8 cellular contexts compared by ENCODE assay signal in genomic region chr2:237744613-237745249, GRCh38. TPM values are rescaled to one million over a fixed set of nuclear protein-coding genes. Genes with fewer than 3 reads are reported as not detected.
DNase-seq lines count a peak whose midpoint lies in the region; ATAC-seq, FAIRE-seq and TF ChIP-seq lines count a peak whose summit lies in the region.

No MANE protein-coding gene starts in this region.

- peaks cover 41% of the 10 kb centered on the region for H3K4me1 Mint-ChIP-seq in activated naive CD4-positive, alpha-beta T cell treated with anti-CD3 and anti-CD28 coated beads, Interleukin-2, amount 50 U/mL, for 24 hours

- 36% methylated on average over 18 of the region's 18 CpGs for WGBS in prostate gland

- no peak for TF ChIP-seq POLR2A in prostate gland (IDR thresholded peaks at IDR 0.05)

- H3K9me3 Mint-ChIP-seq in activated naive CD4-positive, alpha-beta T cell treated with anti-CD3 and anti-CD28 coated beads, Interleukin-2, amount 50 U/mL, for 24 hours: no peaks in the 10 kb centered on the region

- peak; percentile 13 for FAIRE-seq in HTR-8/SVneo (lab: Jason Lieb, UNC)

- ATAC-seq in upper lobe of right lung (peak; percentile 93), GM21360 (IDR thresholded peaks at IDR 0.05; ENCODE audit: unreplicated experiment) (no peak)

- H3K4me3 ChIP-seq in GM12865 (ENCODE audit: low read depth, low read length) (no peak overlapping the region), prostate gland (no peak overlapping the region), upper lobe of right lung (no peak overlapping the region)

- intact Hi-C loops in head of caudate nucleus (cut with DNase I) (loop anchor here (2.0 to 5.0 kb wide), 2 partner anchors 70 to 167 kb away; no protein-coding TSS in a partner anchor), prostate gland (cut with DNase I) (loop anchor here (2.0 to 5.0 kb wide), 4 partner anchors 70 to 232 kb away; no protein-coding TSS in a partner anchor), upper lobe of right lung (cut with DNase I) (loop anchor here (5.0 kb wide), 2 partner anchors 72 to 167 kb away; no protein-coding TSS in a partner anchor)

- peak; percentile 87 for TF ChIP-seq CTCF in GM12865 (IDR thresholded peaks at IDR 0.05; ENCODE audit: insufficient read depth, low read depth, low read length, missing control alignments)
- TF ChIP-seq CTCF in prostate gland (IDR thresholded peaks at IDR 0.05): peak; percentile 97 to 100 (median 98)
- TF ChIP-seq CTCF in upper lobe of right lung (IDR thresholded peaks at IDR 0.05): peak; percentile 98

- DNase-seq in GM12865 (ENCODE audit: low read depth) (peak; percentile 66), HTR-8/SVneo (ENCODE audit: insufficient read length, low spot score) (peak; percentile 79), SW480 (ENCODE audit: low spot score) (peak; percentile 27), head of caudate nucleus (peak; percentile 48 to 94 (median 86)), prostate gland (ENCODE audit: low spot score) (peak; percentile 67), upper lobe of right lung (peak; percentile 85)

- peaks cover 0 to 9% of the 10 kb centered on the region in 2 donors for H3K36me3 ChIP-seq in prostate gland
- peaks cover 31% of the 10 kb centered on the region for H3K36me3 ChIP-seq in upper lobe of right lung

- H3K36me3 Mint-ChIP-seq in activated naive CD4-positive, alpha-beta T cell treated with anti-CD3 and anti-CD28 coated beads, Interleukin-2, amount 50 U/mL, for 24 hours: peaks cover 9% of the 10 kb centered on the region

- H3K27me3 Mint-ChIP-seq in activated naive CD4-positive, alpha-beta T cell treated with anti-CD3 and anti-CD28 coated beads, Interleukin-2, amount 50 U/mL, for 24 hours: no peaks in the 10 kb centered on the region

- H3K27ac Mint-ChIP-seq in activated naive CD4-positive, alpha-beta T cell treated with anti-CD3 and anti-CD28 coated beads, Interleukin-2, amount 50 U/mL, for 24 hours: peak overlapping the region; percentile 53

- H3K4me1 ChIP-seq in prostate gland (replicated peaks): peaks cover 6% of the 10 kb centered on the region
- H3K4me1 ChIP-seq in upper lobe of right lung: peaks cover 37% of the 10 kb centered on the region

- H3K4me3 Mint-ChIP-seq in activated naive CD4-positive, alpha-beta T cell treated with anti-CD3 and anti-CD28 coated beads, Interleukin-2, amount 50 U/mL, for 24 hours: no peak overlapping the region

- H3K27ac ChIP-seq in prostate gland (peak overlapping the region; percentile 2 to 35), upper lobe of right lung (no peak overlapping the region)

- H3K9me3 ChIP-seq in prostate gland (no peaks in the 10 kb centered on the region), upper lobe of right lung (no peaks in the 10 kb centered on the region)

- H3K27me3 ChIP-seq in prostate gland (replicated peaks; ENCODE audit: insufficient read depth): no peaks in the 10 kb centered on the region
- H3K27me3 ChIP-seq in upper lobe of right lung: no peaks in the 10 kb centered on the region

RNA-seq across cellular contexts. Expression of gene RBM44, which starts 53.8 kb away (rescaled TPM):
- 1 to 10 TPM in 1 of 2 donors, under 1 TPM in 1; 0.23 to 6.0 TPM for total RNA-seq in prostate gland
- total RNA-seq in upper lobe of right lung: 1.8 TPM

Comparison
In these comparisons a context has a peak if more than half of its experiments do, and no peak if none do; other contexts are left out.
1. DNase-seq: peak in every context shown above with its lines; median percentile 86 in head of caudate nucleus; 85 in upper lobe of right lung; 79 in HTR-8/SVneo; 67 in prostate gland; 66 in GM12865; 27 in SW480.